Comparison of ENCODE assay signal across 2 cellular contexts in genomic region chr14:70811065-70811464, GRCh38.
TF ChIP-seq lines count a peak whose summit lies in the region.

No MANE protein-coding gene starts in this region.

TF ChIP-seq in GM23338, 12 proteins besides CTCF, POLR2A, EP300 and RAD21:
- TF ChIP-seq NANOG (IDR thresholded peaks at IDR 0.05; ENCODE audit: borderline replicate concordance) (no peak), CREB1 (CRISPR knock-in tag; IDR thresholded peaks at IDR 0.05; ENCODE audit: low read depth) (no peak), EZH2 (IDR thresholded peaks at IDR 0.05; ENCODE audit: low read depth, unreplicated experiment) (no peak), ZNF462 (CRISPR knock-in tag; IDR thresholded peaks at IDR 0.05) (no peak), POLR2AphosphoS5 (IDR thresholded peaks at IDR 0.05; ENCODE audit: low read depth) (no peak)

TF ChIP-seq in H1, 55 proteins besides CTCF, POLR2A, EP300 and RAD21:
- TF ChIP-seq JUN (IDR thresholded peaks at IDR 0.05; ENCODE audit: low read depth, low read length) (no peak), TCF12 (IDR thresholded peaks at IDR 0.05; ENCODE audit: low read depth, low read length) (no peak), ATF3 (IDR thresholded peaks at IDR 0.05; ENCODE audit: insufficient read depth, low read depth, low read length) (no peak), POLR2AphosphoS5 (IDR thresholded peaks at IDR 0.05; ENCODE audit: low read depth, low read length) (no peak), RNF2 (IDR thresholded peaks at IDR 0.05; ENCODE audit: borderline replicate concordance, low read depth, low read length, missing control alignments, poor library complexity, severe bottlenecking) (no peak), CHD2 (IDR thresholded peaks at IDR 0.05; ENCODE audit: low read length) (no peak), RBBP5 (IDR thresholded peaks at IDR 0.05; ENCODE audit: borderline replicate concordance, low read depth, low read length) (no peak)
TF ChIP-seq in H1: peak in this region for 0.
